Comparison of ENCODE assay signal across 8 cellular contexts in the genomic region with DNA sequence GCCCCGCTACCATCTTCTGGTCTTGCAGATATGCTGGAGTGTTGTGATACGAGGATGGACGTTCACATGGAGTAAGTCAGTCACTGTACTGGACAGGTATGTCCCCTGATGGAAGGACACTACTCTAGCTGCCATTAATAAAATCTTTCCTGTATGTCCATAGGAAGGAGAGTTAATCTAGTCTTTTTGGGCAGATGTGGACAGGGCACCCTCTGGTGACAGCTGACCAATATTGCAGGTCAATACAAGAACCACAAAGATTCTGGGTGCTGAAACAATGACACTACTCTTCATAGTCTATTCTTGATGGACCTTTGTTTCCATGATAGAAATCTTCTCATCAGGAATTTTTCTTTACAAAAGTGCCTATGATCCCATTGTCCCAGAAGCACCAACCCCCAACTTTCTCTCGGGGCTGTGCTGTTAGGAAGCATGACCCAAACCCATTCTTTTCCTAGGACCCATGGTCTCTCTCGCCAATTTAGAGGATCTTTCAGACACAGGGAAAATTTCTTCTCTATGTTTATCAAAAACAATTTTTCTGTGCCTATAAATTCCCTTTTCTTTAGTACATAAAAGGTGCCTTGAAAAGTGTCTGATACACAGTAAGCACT.
A peak's percentile ranks its signal among the peaks of the same experiment; 100 is the strongest.
DNase-seq lines count a peak whose midpoint lies in the region; ATAC-seq and TF ChIP-seq lines count a peak whose summit lies in the region.

No MANE protein-coding gene starts in this region.

- H3K4me2 ChIP-seq in GM23338 = no peak overlapping the region
- no peak overlapping the region for H3K4me2 ChIP-seq in PC-9

- POLR2A ChIA-PET in PC-9 (lab: Charles Lee; ENCODE audit: unreplicated experiment) = no interaction called here

- H3K79me2 ChIP-seq in GM23338 (replicated peaks; ENCODE audit: insufficient read depth) (no peaks in the 10 kb centered on the region), PC-9 (ENCODE audit: low read depth) (no peaks in the 10 kb centered on the region)

- H3K4me3 ChIP-seq in GM23338 (no peak overlapping the region), PC-9 (no peak overlapping the region), vagina (no peak overlapping the region)

- H2AFZ ChIP-seq in GM23338 (no peak overlapping the region), PC-9 (no peak overlapping the region)

- BruUV-seq in Calu3 (replicated peaks; lab: Mats Ljungman, UMichigan) (no TSS peak), PC-9 (replicated peaks; lab: Mats Ljungman, UMichigan) (no TSS peak)

- H3F3A ChIP-seq in GM23338 (replicated peaks; ENCODE audit: low read depth) (no peaks in the 10 kb centered on the region), PC-9 (ENCODE audit: insufficient read depth, low read depth) (no peaks in the 10 kb centered on the region)

- TF ChIP-seq CTCF in Calu3 (IDR thresholded peaks at IDR 0.05; ENCODE audit: unreplicated experiment) (peak; percentile 37), GM23338 (conservative IDR thresholded peaks at IDR 0.05; ENCODE audit: low read depth in 2 of 2) (peak; percentile 88 to 91), PC-9 (conservative IDR thresholded peaks at IDR 0.05) (peak; percentile 62), vagina (IDR thresholded peaks at IDR 0.05) (no peak)

- CTCF ChIA-PET in Calu3 (lab: Charles Lee) (interaction anchor here (2.8 kb wide), 1 partner anchor 1157 kb away, joined by 12 read pairs; no protein-coding TSS in a partner anchor), PC-9 (lab: Charles Lee) (no interaction called here)
- CTCF ChIA-PET in activated CD8-positive, alpha-beta memory T cell treated with anti-CD3 and anti-CD28 coated beads, Interleukin-2, amount 10 ng/mL, durations not matched to agents 7 days and 5 days (lab: Charles Lee) = no interaction called here

- H3K27ac Mint-ChIP-seq in Calu3 (ENCODE audit: unreplicated experiment) (no peak overlapping the region), GM23338 (no peak overlapping the region)
- H3K27ac Mint-ChIP-seq in activated CD8-positive, alpha-beta memory T cell treated with anti-CD3 and anti-CD28 coated beads, Interleukin-2, amount 10 ng/mL, durations not matched to agents 7 days and 5 days = no peak overlapping the region

- H3K9me2 ChIP-seq in GM23338 (ENCODE audit: insufficient read depth) (no peaks in the 10 kb centered on the region), PC-9 (ENCODE audit: insufficient read depth) (no peaks in the 10 kb centered on the region)

- H3K9me3 Mint-ChIP-seq in Calu3 (ENCODE audit: low read depth, unreplicated experiment) (peaks cover 3% of the 10 kb centered on the region), GM23338 (no peaks in the 10 kb centered on the region; the same call in 2 of the 3 replicates)
- no peaks in the 10 kb centered on the region for H3K9me3 Mint-ChIP-seq in activated CD8-positive, alpha-beta memory T cell treated with anti-CD3 and anti-CD28 coated beads, Interleukin-2, amount 10 ng/mL, durations not matched to agents 7 days and 5 days (ENCODE audit: low read depth)

- H3K4me1 ChIP-seq in GM23338 (ENCODE audit: insufficient read depth) (no peaks in the 10 kb centered on the region), PC-9 (replicated peaks; ENCODE audit: insufficient read depth) (no peaks in the 10 kb centered on the region), vagina (no peaks in the 10 kb centered on the region)

- intact Hi-C loops in Calu3 (cut with micrococcal nuclease; ENCODE audit: unreplicated experiment) (loop anchor here (5.0 to 10.0 kb wide), 4 partner anchors 343 to 1534 kb away; no protein-coding TSS in a partner anchor), PC-9 (cut with micrococcal nuclease; ENCODE audit: unreplicated experiment) (no loop called here), vagina (cut with DNase I) (no loop called here)

- TF ChIP-seq POLR2A in vagina (IDR thresholded peaks at IDR 0.05) = no peak

- H3K27me3 ChIP-seq in GM23338 (ENCODE audit: insufficient read depth) (no peaks in the 10 kb centered on the region), PC-9 (ENCODE audit: insufficient read depth, low read depth) (peaks cover 4% of the 10 kb centered on the region), vagina (no peaks in the 10 kb centered on the region)

- H3K36me3 ChIP-seq in GM23338 (ENCODE audit: insufficient read depth) = no peaks in the 10 kb centered on the region
- no peaks in the 10 kb centered on the region for H3K36me3 ChIP-seq in PC-9 (ENCODE audit: low read depth)
- no peaks in the 10 kb centered on the region for H3K36me3 ChIP-seq in vagina

- H3K36me3 Mint-ChIP-seq in Calu3 (ENCODE audit: insufficient read depth, unreplicated experiment) = no peaks in the 10 kb centered on the region
- no peaks in the 10 kb centered on the region for H3K36me3 Mint-ChIP-seq in GM23338 (ENCODE audit: low read depth)
- H3K36me3 Mint-ChIP-seq in activated CD8-positive, alpha-beta memory T cell treated with anti-CD3 and anti-CD28 coated beads, Interleukin-2, amount 10 ng/mL, durations not matched to agents 7 days and 5 days = no peaks in the 10 kb centered on the region

- H3K4me1 Mint-ChIP-seq in Calu3 (ENCODE audit: low read depth, unreplicated experiment) = no peaks in the 10 kb centered on the region
- H3K4me1 Mint-ChIP-seq in GM23338 = peaks cover 3% of the 10 kb centered on the region; the same call in 1 of the 3 replicates
- H3K4me1 Mint-ChIP-seq in activated CD8-positive, alpha-beta memory T cell treated with anti-CD3 and anti-CD28 coated beads, Interleukin-2, amount 10 ng/mL, durations not matched to agents 7 days and 5 days = no peaks in the 10 kb centered on the region

- ATAC-seq in GM23338 = peak; percentile 62
- ATAC-seq in GM19467 (IDR thresholded peaks at IDR 0.05; ENCODE audit: unreplicated experiment) = no peak
- no peak for ATAC-seq in activated CD8-positive, alpha-beta memory T cell treated with anti-CD3 and anti-CD28 coated beads, Interleukin-2, amount 10 ng/mL, durations not matched to agents 7 days and 5 days

- no peaks in the 10 kb centered on the region for H3K9me3 ChIP-seq in PC-9 (ENCODE audit: insufficient read depth, low read depth)
- no peaks in the 10 kb centered on the region for H3K9me3 ChIP-seq in vagina

- H3K4me3 Mint-ChIP-seq in Calu3 (ENCODE audit: low read depth, unreplicated experiment) = no peak overlapping the region
- H3K4me3 Mint-ChIP-seq in GM23338 = no peak overlapping the region
- H3K4me3 Mint-ChIP-seq in activated CD8-positive, alpha-beta memory T cell treated with anti-CD3 and anti-CD28 coated beads, Interleukin-2, amount 10 ng/mL, durations not matched to agents 7 days and 5 days = no peak overlapping the region

- H3K27me3 Mint-ChIP-seq in Calu3 (ENCODE audit: unreplicated experiment) (no peaks in the 10 kb centered on the region), GM23338 (ENCODE audit: insufficient read depth, low read depth, poor library complexity) (no peaks in the 10 kb centered on the region)
- H3K27me3 Mint-ChIP-seq in activated CD8-positive, alpha-beta memory T cell treated with anti-CD3 and anti-CD28 coated beads, Interleukin-2, amount 10 ng/mL, durations not matched to agents 7 days and 5 days = no peaks in the 10 kb centered on the region

- H4K20me1 ChIP-seq in GM23338 (replicated peaks; ENCODE audit: insufficient read depth) (no peaks in the 10 kb centered on the region), PC-9 (ENCODE audit: insufficient read depth) (no peaks in the 10 kb centered on the region)

- DNase-seq in Calu3 (peak; percentile 34), GM23338 (ENCODE audit: low spot score) (peak; percentile 64), PC-9 (no peak), foreskin melanocyte (peak; percentile 49), vagina (ENCODE audit: extremely low spot score in 2 of 2) (no peak)
- no peak for DNase-seq in central memory CD4-positive, alpha-beta T cell
- DNase-seq in activated CD8-positive, alpha-beta memory T cell treated with anti-CD3 and anti-CD28 coated beads, Interleukin-2, amount 10 ng/mL, durations not matched to agents 7 days and 5 days = no peak

- H3K27ac ChIP-seq in GM23338 (ENCODE audit: low read depth) = no peak overlapping the region
- no peak overlapping the region for H3K27ac ChIP-seq in PC-9
- no peak overlapping the region for H3K27ac ChIP-seq in vagina

TF ChIP-seq in GM23338, 12 proteins besides CTCF, POLR2A, EP300 and RAD21 (continues in another document):
- no peak for TF ChIP-seq EZH2 (IDR thresholded peaks at IDR 0.05; ENCODE audit: low read depth, unreplicated experiment)

Comparison
In these comparisons a context has a peak if more than half of its experiments do, and no peak if none do; other contexts are left out.
1. DNase-seq: peak in Calu3 (single experiment), GM23338 (single experiment) and foreskin melanocyte (single experiment); none in PC-9 (0 of 2), central memory CD4-positive, alpha-beta T cell (single experiment), vagina (0 of 2) and activated CD8-positive, alpha-beta memory T cell treated with anti-CD3 and anti-CD28 coated beads, Interleukin-2, amount 10 ng/mL, durations not matched to agents 7 days and 5 days (single experiment).
2. CTCF ChIP-seq: peak in Calu3 (single experiment), GM23338 (2 of 2) and PC-9 (single experiment); none in vagina (0 of 3).